ENCODE assay signal across 16 cellular contexts in the genomic region with DNA sequence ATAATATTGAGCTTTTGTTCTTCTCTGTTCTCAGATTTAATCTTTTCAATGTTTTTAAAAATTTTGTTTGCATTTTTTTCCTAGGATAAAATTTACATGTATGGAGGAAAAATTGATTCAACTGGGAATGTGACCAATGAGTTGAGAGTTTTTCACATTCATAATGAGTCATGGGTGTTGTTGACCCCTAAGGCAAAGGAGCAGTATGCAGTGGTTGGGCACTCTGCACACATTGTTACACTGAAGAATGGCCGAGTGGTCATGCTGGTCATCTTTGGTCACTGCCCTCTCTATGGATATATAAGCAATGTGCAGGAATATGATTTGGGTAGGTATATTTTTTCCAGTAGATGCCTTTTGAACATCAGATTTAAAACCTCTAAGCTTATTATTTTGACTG.
"Had no signal": no experiment of that assay in that cellular context is flagged by ENCODE, and none has a peak within 500 bp of the region (broad histone marks: within the 10 kb centered on the region; RNA-seq: fewer than 3 reads in every experiment).

No MANE protein-coding gene starts in this region.

- H3K27me3 Mint-ChIP-seq: activated CD8-positive, alpha-beta memory T cell treated with anti-CD3 and anti-CD28 coated beads, Interleukin-2, amount 10 ng/mL, durations not matched to agents 7 days and 5 days; activated naive CD4-positive, alpha-beta T cell treated with anti-CD3 and anti-CD28 coated beads, Interleukin-2, amount 50 U/mL, for 24 hours; activated T-cell treated with anti-CD3 and anti-CD28 coated beads, Interleukin-2, amount 50 U/mL, for 24 hours; stimulated activated naive CD8-positive, alpha-beta T cell treated with anti-CD3 and anti-CD28 coated beads, Interleukin-15, Interleukin-2, amounts not matched to agents 100 ng/mL and 50 ng/mL, for 24 hours had no signal

- H3K4me3 Mint-ChIP-seq: activated CD8-positive, alpha-beta memory T cell treated with anti-CD3 and anti-CD28 coated beads, Interleukin-2, amount 10 ng/mL, durations not matched to agents 7 days and 5 days; activated naive CD4-positive, alpha-beta T cell treated with anti-CD3 and anti-CD28 coated beads, Interleukin-2, amount 50 U/mL, for 24 hours; activated T-cell treated with anti-CD3 and anti-CD28 coated beads, Interleukin-2, amount 50 U/mL, for 24 hours; endodermal cell; stimulated activated naive CD8-positive, alpha-beta T cell treated with anti-CD3 and anti-CD28 coated beads, Interleukin-15, Interleukin-2, amounts not matched to agents 100 ng/mL and 50 ng/mL, for 24 hours had no signal

- DNase-seq: activated CD4-positive, alpha-beta T cell treated with anti-CD3 and anti-CD28 coated beads, Interleukin-2, amount 50 U/mL, for 48 hours; activated CD4-positive, CD25-positive, alpha-beta regulatory T cell treated with anti-CD3 and anti-CD28 coated beads, Interleukin-2, amount 50 U/mL, for 72 hours; activated CD8-positive, alpha-beta memory T cell treated with anti-CD3 and anti-CD28 coated beads, Interleukin-2, amount 10 ng/mL, durations not matched to agents 7 days and 5 days; activated effector memory CD4-positive, alpha-beta T cell treated with Interleukin-2 at 50 U/mL for 16 hours; activated T-cell treated with anti-CD3 and anti-CD28 coated beads, Interleukin-2, amount 50 U/mL, for 24 hours; dermis blood vessel endothelial cell; endodermal cell; kidney glomerular epithelial cell; psoas muscle; stimulated activated CD4-positive, alpha-beta T cell treated with anti-CD3 and anti-CD28 coated beads, Interleukin-4, amount 100 ng/mL, for 1 hour; stimulated activated CD8-positive, alpha-beta memory T cell treated with anti-CD3 and anti-CD28 coated beads, Interleukin-4, amount 100 ng/mL, for 48 hours; upper lobe of left lung had no signal

- ATAC-seq: activated CD8-positive, alpha-beta memory T cell treated with anti-CD3 and anti-CD28 coated beads, Interleukin-2, amount 10 ng/mL, durations not matched to agents 7 days and 5 days; gastroesophageal sphincter; psoas muscle had no signal

- H3K27ac Mint-ChIP-seq: activated CD8-positive, alpha-beta memory T cell treated with anti-CD3 and anti-CD28 coated beads, Interleukin-2, amount 10 ng/mL, durations not matched to agents 7 days and 5 days; activated naive CD4-positive, alpha-beta T cell treated with anti-CD3 and anti-CD28 coated beads, Interleukin-2, amount 50 U/mL, for 24 hours; activated T-cell treated with anti-CD3 and anti-CD28 coated beads, Interleukin-2, amount 50 U/mL, for 24 hours; endodermal cell; stimulated activated naive CD8-positive, alpha-beta T cell treated with anti-CD3 and anti-CD28 coated beads, Interleukin-15, Interleukin-2, amounts not matched to agents 100 ng/mL and 50 ng/mL, for 24 hours had no signal

- H3K9me3 Mint-ChIP-seq: activated naive CD4-positive, alpha-beta T cell treated with anti-CD3 and anti-CD28 coated beads, Interleukin-2, amount 50 U/mL, for 24 hours; activated T-cell treated with anti-CD3 and anti-CD28 coated beads, Interleukin-2, amount 50 U/mL, for 24 hours; endodermal cell; stimulated activated naive CD8-positive, alpha-beta T cell treated with anti-CD3 and anti-CD28 coated beads, Interleukin-15, Interleukin-2, amounts not matched to agents 100 ng/mL and 50 ng/mL, for 24 hours had no signal

- H3K4me1 Mint-ChIP-seq: activated CD8-positive, alpha-beta memory T cell treated with anti-CD3 and anti-CD28 coated beads, Interleukin-2, amount 10 ng/mL, durations not matched to agents 7 days and 5 days; activated naive CD4-positive, alpha-beta T cell treated with anti-CD3 and anti-CD28 coated beads, Interleukin-2, amount 50 U/mL, for 24 hours; endodermal cell had no signal

- H3K4me3 ChIP-seq: esophagus muscularis mucosa, gastroesophageal sphincter, psoas muscle, upper lobe of left lung had no signal
